21 cellular contexts compared by ENCODE assay signal in the genomic region with DNA sequence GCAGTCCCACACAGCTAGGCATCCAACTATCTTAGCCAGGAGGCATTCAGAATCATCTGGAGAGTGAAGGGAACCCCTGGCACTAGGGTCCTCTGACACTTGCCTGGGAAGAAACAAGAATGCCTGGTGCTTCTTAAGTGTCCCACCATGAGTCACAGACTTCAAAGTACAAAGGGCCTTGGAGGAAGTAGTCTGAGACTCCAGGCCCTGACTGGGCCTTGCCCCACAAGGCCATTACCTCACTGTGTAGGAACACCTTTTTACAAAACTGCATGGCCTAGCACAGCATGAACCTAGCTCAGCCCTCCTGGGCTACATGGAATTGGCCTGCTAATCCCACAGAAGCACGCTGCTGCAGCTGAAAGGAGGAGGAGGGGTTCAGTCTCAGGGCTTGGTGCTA.
"Had no signal": no experiment of that assay in that cellular context is flagged by ENCODE, and none has a peak within 500 bp of the region (broad histone marks: within the 10 kb centered on the region; RNA-seq: fewer than 3 reads in every experiment).

No MANE protein-coding gene starts in this region.

- H3K27ac Mint-ChIP-seq: activated CD4-positive, alpha-beta memory T cell treated with anti-CD3 and anti-CD28 coated beads, Interleukin-2, amount 10 ng/mL, durations not matched to agents 7 days and 5 days; activated naive CD4-positive, alpha-beta T cell treated with anti-CD3 and anti-CD28 coated beads, Interleukin-2, amount 50 U/mL, for 72 hours; activated T-cell treated with anti-CD3 and anti-CD28 coated beads, Interleukin-2, amount 50 U/mL, for 24 hours; immature natural killer cell; WTC11 had no signal

- H3K27me3 ChIP-seq: body of pancreas, esophagus squamous epithelium, ovary, spleen, vagina had no signal

- H3K4me3 Mint-ChIP-seq: activated CD4-positive, alpha-beta memory T cell treated with anti-CD3 and anti-CD28 coated beads, Interleukin-2, amount 10 ng/mL, durations not matched to agents 7 days and 5 days; activated T-cell treated with anti-CD3 and anti-CD28 coated beads, Interleukin-2, amount 50 U/mL, for 24 hours; immature natural killer cell; WTC11 had no signal

- H3K4me3 ChIP-seq: body of pancreas, coronary artery, esophagus squamous epithelium, lower lobe of right lung, ovary, spleen, vagina had no signal

- H3K36me3 ChIP-seq: lower lobe of right lung, ovary, vagina had no signal

- H3K9me3 ChIP-seq: ovary, vagina had no signal

- H3K27me3 Mint-ChIP-seq: activated CD4-positive, alpha-beta memory T cell treated with anti-CD3 and anti-CD28 coated beads, Interleukin-2, amount 10 ng/mL, durations not matched to agents 7 days and 5 days; activated T-cell treated with anti-CD3 and anti-CD28 coated beads, Interleukin-2, amount 50 U/mL, for 24 hours had no signal

- DNase-seq: activated CD4-positive, alpha-beta memory T cell treated with anti-CD3 and anti-CD28 coated beads, Interleukin-2, amount 10 ng/mL, durations not matched to agents 7 days and 5 days; activated CD4-positive, alpha-beta T cell treated with anti-CD3 and anti-CD28 coated beads for 4 hours; activated effector memory CD4-positive, alpha-beta T cell treated with anti-CD3 and anti-CD28 coated beads, Interleukin-2, amount 50 U/mL, for 16 hours; activated T-cell treated with anti-CD3 and anti-CD28 coated beads, Interleukin-2, amount 50 U/mL, for 24 hours; amygdala; body of pancreas; central memory CD4-positive, alpha-beta T cell; esophagus squamous epithelium; foreskin fibroblast; immature natural killer cell; left cardiac atrium; lower lobe of right lung; midbrain; ovary; spleen; T-helper 2 cell had no signal

- H3K27ac ChIP-seq: body of pancreas, coronary artery, esophagus squamous epithelium, lower lobe of right lung, ovary, spleen, vagina had no signal

- H3K4me1 ChIP-seq: body of pancreas, esophagus squamous epithelium, lower lobe of right lung, spleen, vagina had no signal

- H3K4me1 Mint-ChIP-seq: activated CD4-positive, alpha-beta memory T cell treated with anti-CD3 and anti-CD28 coated beads, Interleukin-2, amount 10 ng/mL, durations not matched to agents 7 days and 5 days; immature natural killer cell; WTC11 had no signal

- ATAC-seq: activated naive CD4-positive, alpha-beta T cell treated with anti-CD3 and anti-CD28 coated beads, Interleukin-2, amount 50 U/mL, for 72 hours; body of pancreas; left cardiac atrium; sciatic nerve; WTC11 had no signal
